18 cellular contexts compared by ENCODE assay signal in genomic region chr2:10345126-10345525, GRCh38. TPM values are rescaled to one million over a fixed set of nuclear protein-coding genes. Genes with fewer than 3 reads are reported as not detected.
A peak's percentile ranks its signal among the peaks of the same experiment; 100 is the strongest.
DNase-seq lines count a peak whose midpoint lies in the region; ATAC-seq, FAIRE-seq and TF ChIP-seq lines count a peak whose summit lies in the region.
"Had no signal": no experiment of that assay in that cellular context is flagged by ENCODE, and none has a peak within 500 bp of the region (broad histone marks: within the 10 kb centered on the region; RNA-seq: fewer than 3 reads in every experiment).

No MANE protein-coding gene starts in this region.

- no peaks in the 10 kb centered on the region for H3K36me3 ChIP-seq in Karpas-422 (ENCODE audit: insufficient read depth, low read length)
- no peaks in the 10 kb centered on the region for H3K36me3 ChIP-seq in astrocyte (ENCODE audit: insufficient read depth, low read length)
- no peaks in the 10 kb centered on the region for H3K36me3 ChIP-seq in neutrophil
- H3K36me3 ChIP-seq: cardiac muscle cell, gastrocnemius medialis, prostate gland had no signal

- H3K4me3 ChIP-seq in Karpas-422 (ENCODE audit: low read length) (no peak overlapping the region), astrocyte (ENCODE audit: insufficient read depth, low read depth, low read length) (no peak overlapping the region), neutrophil (ENCODE audit: low read depth in 1 of 2, low read length in 1 of 2) (no peak overlapping the region)
- H3K4me3 ChIP-seq: cardiac muscle cell, gastrocnemius medialis, prostate gland had no signal

- no peaks in the 10 kb centered on the region for H3K9me2 ChIP-seq in Karpas-422 (replicated peaks; ENCODE audit: insufficient read depth, low read length)

- H3K27ac Mint-ChIP-seq in activated CD4-positive, alpha-beta T cell treated with anti-CD3 and anti-CD28 coated beads, Interleukin-2, amount 10 ng/mL, durations not matched to agents 24 days and 14 days: peak overlapping the region; percentile 47
- H3K27ac Mint-ChIP-seq in activated CD4-positive, alpha-beta T cell treated with anti-CD3 and anti-CD28 coated beads, Interleukin-2, amount 10 ng/mL, durations not matched to agents 7 days and 5 days: no peak overlapping the region
- H3K27ac Mint-ChIP-seq in astrocyte (ENCODE audit: unreplicated experiment): no peak overlapping the region

- peaks cover 32% of the 10 kb centered on the region for H3K4me1 Mint-ChIP-seq in activated CD4-positive, alpha-beta T cell treated with anti-CD3 and anti-CD28 coated beads, Interleukin-2, amount 10 ng/mL, durations not matched to agents 24 days and 14 days
- H3K4me1 Mint-ChIP-seq in activated CD4-positive, alpha-beta T cell treated with anti-CD3 and anti-CD28 coated beads, Interleukin-2, amount 10 ng/mL, durations not matched to agents 7 days and 5 days: peaks cover 47% of the 10 kb centered on the region
- H3K4me1 Mint-ChIP-seq in astrocyte (ENCODE audit: low read depth, unreplicated experiment): peaks cover 25% of the 10 kb centered on the region

- peaks cover 21% of the 10 kb centered on the region for H3K4me1 ChIP-seq in Karpas-422 (ENCODE audit: low read length)
- H3K4me1 ChIP-seq in astrocyte (ENCODE audit: insufficient read depth, low read length): peaks cover 19% of the 10 kb centered on the region
- H3K4me1 ChIP-seq in neutrophil (ENCODE audit: control insufficient read depth in 1 of 2, insufficient read depth in 1 of 2, low read depth in 1 of 2, low read length in 1 of 2): peaks cover 22 to 23% of the 10 kb centered on the region in 2 experiments
- H3K4me1 ChIP-seq: gastrocnemius medialis, prostate gland had no signal

- CTCF ChIA-PET in activated CD4-positive, alpha-beta T cell treated with anti-CD3 and anti-CD28 coated beads, Interleukin-2, amount 10 ng/mL, durations not matched to agents 7 days and 5 days (lab: Charles Lee): interaction anchor here (0.6 kb wide), 1 partner anchor 22 kb away, joined by 3 read pairs; no protein-coding TSS in a partner anchor

- ATAC-seq in HG02798 (IDR thresholded peaks at IDR 0.05; ENCODE audit: poor library complexity, unreplicated experiment): no peak
- ATAC-seq: esophagus mucosa, gastrocnemius medialis had no signal

- peak overlapping the region; percentile 49 for H3K4me2 ChIP-seq in Karpas-422 (ENCODE audit: low read depth, low read length, poor library complexity, severe bottlenecking)
- peak overlapping the region; percentile 48 for H3K4me2 ChIP-seq in astrocyte (ENCODE audit: low read length)

- no peak for DNase-seq in activated CD4-positive, alpha-beta T cell treated with anti-CD3 and anti-CD28 coated beads, Interleukin-2, amount 10 ng/mL, durations not matched to agents 24 days and 14 days
- DNase-seq in activated CD4-positive, alpha-beta T cell treated with anti-CD3 and anti-CD28 coated beads, Interleukin-2, amount 10 ng/mL, durations not matched to agents 7 days and 5 days: no peak
- DNase-seq in Karpas-422 (no peak), astrocyte (ENCODE audit: low read depth) (no peak), SK-N-DZ (ENCODE audit: low spot score) (no peak), DMS 273 (lab: John Stamatoyannopoulos, UW; ENCODE audit: unreplicated experiment) (no peak)
- DNase-seq: activated CD4-positive, alpha-beta T cell treated with anti-CD3 and anti-CD28 coated beads, Interleukin-2, amount 50 U/mL, for 48 hours; DMS79 treated with DMSO at 0.1 percent for 48 hours; gastrocnemius medialis; NCI-H1105 treated with DMSO at 0.1 percent for 48 hours; nephron progenitor cell; stimulated activated CD4-positive, alpha-beta T cell treated with anti-CD3 and anti-CD28 coated beads, Interleukin-2, amount 100 ng/mL, for 24 hours had no signal

- no peaks in the 10 kb centered on the region for H3K9me3 Mint-ChIP-seq in activated CD4-positive, alpha-beta T cell treated with anti-CD3 and anti-CD28 coated beads, Interleukin-2, amount 10 ng/mL, durations not matched to agents 24 days and 14 days
- no peaks in the 10 kb centered on the region for H3K9me3 Mint-ChIP-seq in activated CD4-positive, alpha-beta T cell treated with anti-CD3 and anti-CD28 coated beads, Interleukin-2, amount 10 ng/mL, durations not matched to agents 7 days and 5 days
- no peaks in the 10 kb centered on the region for H3K9me3 Mint-ChIP-seq in astrocyte (ENCODE audit: unreplicated experiment)
- H3K9me3 Mint-ChIP-seq: nephron progenitor cell had no signal

- H3K4me3 Mint-ChIP-seq in activated CD4-positive, alpha-beta T cell treated with anti-CD3 and anti-CD28 coated beads, Interleukin-2, amount 10 ng/mL, durations not matched to agents 24 days and 14 days: no peak overlapping the region
- H3K4me3 Mint-ChIP-seq in activated CD4-positive, alpha-beta T cell treated with anti-CD3 and anti-CD28 coated beads, Interleukin-2, amount 10 ng/mL, durations not matched to agents 7 days and 5 days: no peak overlapping the region
- H3K4me3 Mint-ChIP-seq in astrocyte (ENCODE audit: unreplicated experiment): no peak overlapping the region
- H3K4me3 Mint-ChIP-seq: nephron progenitor cell had no signal

- H3K36me3 Mint-ChIP-seq in activated CD4-positive, alpha-beta T cell treated with anti-CD3 and anti-CD28 coated beads, Interleukin-2, amount 10 ng/mL, durations not matched to agents 24 days and 14 days (ENCODE audit: low read depth): peaks cover 3% of the 10 kb centered on the region
- peaks cover 2% of the 10 kb centered on the region for H3K36me3 Mint-ChIP-seq in activated CD4-positive, alpha-beta T cell treated with anti-CD3 and anti-CD28 coated beads, Interleukin-2, amount 10 ng/mL, durations not matched to agents 7 days and 5 days (ENCODE audit: low read depth)
- H3K36me3 Mint-ChIP-seq in astrocyte (ENCODE audit: low read depth, unreplicated experiment): no peaks in the 10 kb centered on the region

- no peak for FAIRE-seq in astrocyte (lab: Jason Lieb, UNC)

- TF ChIP-seq CTCF in astrocyte (IDR thresholded peaks at IDR 0.05; ENCODE audit: insufficient read depth, low read depth, low read length) (no peak), neutrophil (IDR thresholded peaks at IDR 0.05) (no peak)

- no peaks in the 10 kb centered on the region for H3K9me3 ChIP-seq in Karpas-422 (ENCODE audit: low read length)
- no peaks in the 10 kb centered on the region for H3K9me3 ChIP-seq in astrocyte (ENCODE audit: insufficient read depth, low read depth, low read length)
- H3K9me3 ChIP-seq in neutrophil: no peaks in the 10 kb centered on the region
- H3K9me3 ChIP-seq: gastrocnemius medialis, prostate gland had no signal

- H3K79me2 ChIP-seq in Karpas-422 (ENCODE audit: low read length) (no peaks in the 10 kb centered on the region), astrocyte (ENCODE audit: insufficient read depth, low read length) (peaks cover 46% of the 10 kb centered on the region)

- intact Hi-C loops in activated CD4-positive, alpha-beta T cell treated with anti-CD3 and anti-CD28 coated beads, Interleukin-2, amount 10 ng/mL, durations not matched to agents 24 days and 14 days (cut with micrococcal nuclease): no loop called here

- H4K20me1 ChIP-seq in Karpas-422 (ENCODE audit: insufficient read depth, low read depth, low read length): no peaks in the 10 kb centered on the region; the same call in 1 of the 2 replicates
- peaks cover 53% of the 10 kb centered on the region for H4K20me1 ChIP-seq in astrocyte (ENCODE audit: insufficient read depth, low read length)

- H3K27me3 Mint-ChIP-seq in activated CD4-positive, alpha-beta T cell treated with anti-CD3 and anti-CD28 coated beads, Interleukin-2, amount 10 ng/mL, durations not matched to agents 24 days and 14 days: no peaks in the 10 kb centered on the region
- H3K27me3 Mint-ChIP-seq in activated CD4-positive, alpha-beta T cell treated with anti-CD3 and anti-CD28 coated beads, Interleukin-2, amount 10 ng/mL, durations not matched to agents 7 days and 5 days: no peaks in the 10 kb centered on the region
- H3K27me3 Mint-ChIP-seq in astrocyte (ENCODE audit: low read depth, unreplicated experiment): peaks cover 5% of the 10 kb centered on the region

- H2AFZ ChIP-seq in Karpas-422 (ENCODE audit: low read length) (no peak overlapping the region), astrocyte (ENCODE audit: low read depth, low read length) (no peak overlapping the region)

- H3K27me3 ChIP-seq in Karpas-422 (ENCODE audit: low read length) (no peaks in the 10 kb centered on the region), astrocyte (ENCODE audit: insufficient read depth, low read length) (no peaks in the 10 kb centered on the region), neutrophil (no peaks in the 10 kb centered on the region)
- H3K27me3 ChIP-seq: cardiac muscle cell, gastrocnemius medialis had no signal

- POLR2A ChIA-PET in activated CD4-positive, alpha-beta T cell treated with anti-CD3 and anti-CD28 coated beads, Interleukin-2, amount 10 ng/mL, durations not matched to agents 7 days and 5 days (lab: Charles Lee): no interaction called here

- H3K9ac ChIP-seq in Karpas-422 (ENCODE audit: low read length): 0 out of 2 replicates have a peak overlapping the region, but pooled peaks have one; percentile 2
- H3K9ac ChIP-seq in astrocyte (ENCODE audit: low read length): peak overlapping the region; percentile 48

- H3K27ac ChIP-seq in Karpas-422 (ENCODE audit: low read length) (no peak overlapping the region), astrocyte (ENCODE audit: low read depth, low read length) (no peak overlapping the region), neutrophil (peak overlapping the region; percentile 56)
- H3K27ac ChIP-seq: cardiac muscle cell, gastrocnemius medialis, prostate gland, RWPE1 had no signal

RNA-seq across cellular contexts. Expression of gene HPCAL1, which starts 42.4 kb away (rescaled TPM):
- 77.1 and 82.8 TPM in 2 replicates for total RNA-seq in activated CD4-positive, alpha-beta T cell treated with anti-CD3 and anti-CD28 coated beads, Interleukin-2, amount 10 ng/mL, durations not matched to agents 24 days and 14 days
- total RNA-seq in activated CD4-positive, alpha-beta T cell treated with anti-CD3 and anti-CD28 coated beads, Interleukin-2, amount 10 ng/mL, durations not matched to agents 7 days and 5 days: 10 to 100 TPM; 61.6 to 63.6 TPM
- 5.0 and 6.6 TPM in 2 replicates for total RNA-seq in Karpas-422 (2014; rRNA removed; shearing (Covaris generic); ENCODE audit: low replicate concordance)
- 11.8 and 12.3 TPM in 2 replicates for total RNA-seq in astrocyte
- polyA plus RNA-seq in SK-N-DZ (2014; cell fraction: cytosol; rRNA removed): 30.0 and 30.5 TPM in 2 replicates
- polyA plus RNA-seq in SK-N-DZ (2014; cell fraction: nucleus; rRNA removed): 26.6 and 30.4 TPM in 2 replicates
